ENCODE assay signal across 8 cellular contexts in genomic region chr12:82357845-82358199, GRCh38. TPM values are rescaled to one million over a fixed set of nuclear protein-coding genes. Genes with fewer than 3 reads are reported as not detected.
DNase-seq lines count a peak whose midpoint lies in the region; TF ChIP-seq lines count a peak whose summit lies in the region.

No MANE protein-coding gene starts in this region.

- H4K20me1 ChIP-seq in MM.1S (ENCODE audit: insufficient read depth, low read length), result no peaks in the 10 kb centered on the region
- H4K20me1 ChIP-seq in neural cell (ENCODE audit: insufficient read depth), result no peaks in the 10 kb centered on the region

- DNase-seq in CD14-positive monocyte (ENCODE audit: low spot score) (no peak), MM.1S (no peak), DMS79 treated with DMSO at 0.1 percent for 48 hours (lab: John Stamatoyannopoulos, UW) (no peak), NCI-H524 (lab: John Stamatoyannopoulos, UW) (no peak), NCI-H1436 treated with DMSO at 0.1 percent for 48 hours (lab: John Stamatoyannopoulos, UW) (no peak), DMS79 (lab: John Stamatoyannopoulos, UW) (no peak)

- H2AFZ ChIP-seq in MM.1S (ENCODE audit: low read length) (peak overlapping the region; percentile 93), neural cell (ENCODE audit: low read depth, low read length) (peak overlapping the region; percentile 67)

- TF ChIP-seq EP300 in neural cell (conservative IDR thresholded peaks at IDR 0.05; ENCODE audit: poor library complexity, severe bottlenecking), result no peak

- H3K27ac ChIP-seq in MM.1S (ENCODE audit: low read length) (peak overlapping the region; percentile 89; the same call in 1 of the 2 replicates), neural cell (ENCODE audit: low read length) (peak overlapping the region; percentile 97)

- H3K4me3 ChIP-seq in MM.1S (ENCODE audit: low read length) (peak overlapping the region; percentile 100), neural cell (ENCODE audit: low read length) (peak overlapping the region; percentile 79)

- H3K4me2 ChIP-seq in MM.1S (ENCODE audit: low read depth, low read length), result peak overlapping the region; percentile 98
- H3K4me2 ChIP-seq in neural cell (ENCODE audit: low read length), result peak overlapping the region; percentile 85

- H3K4me1 Mint-ChIP-seq in CD14-positive monocyte, result peaks cover 21% of the 10 kb centered on the region
- peaks cover 48% of the 10 kb centered on the region for H3K4me1 Mint-ChIP-seq in dendritic cell treated with granulocyte-macrophage colony-stimulating factor and Interleukin-4, amounts not matched to agents 40 ng/mL and 50 ng/mL, for 4 days (ENCODE audit: low read depth)

- peaks cover 15% of the 10 kb centered on the region for H3K36me3 ChIP-seq in MM.1S (replicated peaks; ENCODE audit: insufficient read depth, low read length)
- no peaks in the 10 kb centered on the region for H3K36me3 ChIP-seq in neural cell (ENCODE audit: insufficient read depth, low read length)

- H3K9me3 ChIP-seq in MM.1S (replicated peaks; ENCODE audit: insufficient read depth, low read length), result no peaks in the 10 kb centered on the region
- H3K9me3 ChIP-seq in neural cell (ENCODE audit: low read length), result no peaks in the 10 kb centered on the region

- TF ChIP-seq CTCF in CD14-positive monocyte (IDR thresholded peaks at IDR 0.05) (no peak), MM.1S (IDR thresholded peaks at IDR 0.05; ENCODE audit: low read length) (no peak), neural cell (IDR thresholded peaks at IDR 0.05; ENCODE audit: poor library complexity, severe bottlenecking) (no peak)

- H3K79me2 ChIP-seq in MM.1S (ENCODE audit: low read length) (peaks cover 46% of the 10 kb centered on the region), neural cell (replicated peaks; ENCODE audit: insufficient read depth, low read length) (peaks cover 34% of the 10 kb centered on the region)

- H3K27me3 ChIP-seq in MM.1S (replicated peaks; ENCODE audit: insufficient read depth, low read length) (no peaks in the 10 kb centered on the region), neural cell (ENCODE audit: insufficient read depth, low read depth, low read length) (no peaks in the 10 kb centered on the region)

- H3K4me1 ChIP-seq in MM.1S (ENCODE audit: low read length), result peaks cover 16% of the 10 kb centered on the region; the same call in 1 of the 2 replicates

- intact Hi-C loops in CD14-positive monocyte (cut with micrococcal nuclease), result loop anchor here in 1 of 2 donors (10.0 kb wide), 1 partner anchor 413 kb away; no protein-coding TSS in a partner anchor
- intact Hi-C loops in dendritic cell treated with granulocyte-macrophage colony-stimulating factor and Interleukin-4, amounts not matched to agents 40 ng/mL and 50 ng/mL, for 4 days (cut with micrococcal nuclease), result loop anchor here (5.0 to 10.0 kb wide), 2 partner anchors 329 to 403 kb away; partner anchors contain the start of gene TMTC2

- H3K36me3 Mint-ChIP-seq in CD14-positive monocyte, result peaks cover 43 to 51% of the 10 kb centered on the region in 2 donors
- peaks cover 79% of the 10 kb centered on the region for H3K36me3 Mint-ChIP-seq in dendritic cell treated with granulocyte-macrophage colony-stimulating factor and Interleukin-4, amounts not matched to agents 40 ng/mL and 50 ng/mL, for 4 days (ENCODE audit: low read depth)

- H3K9ac ChIP-seq in MM.1S (ENCODE audit: low read length), result peak overlapping the region; percentile 98
- peak overlapping the region; percentile 94 for H3K9ac ChIP-seq in neural cell (ENCODE audit: low read length)

- peaks cover 2 to 7% (median 3%) of the 10 kb centered on the region in 7 donors for H3K9me3 Mint-ChIP-seq in CD14-positive monocyte
- peaks cover 9% of the 10 kb centered on the region for H3K9me3 Mint-ChIP-seq in dendritic cell treated with granulocyte-macrophage colony-stimulating factor and Interleukin-4, amounts not matched to agents 40 ng/mL and 50 ng/mL, for 4 days

- TF ChIP-seq RAD21 in neural cell (conservative IDR thresholded peaks at IDR 0.05), result no peak

- H3F3A ChIP-seq in MM.1S (ENCODE audit: insufficient read depth, low read length) (no peaks in the 10 kb centered on the region), neural cell (ENCODE audit: insufficient read depth, low read length, poor library complexity, severe bottlenecking) (no peaks in the 10 kb centered on the region)

- peaks cover 0 to 4% (median 0%) of the 10 kb centered on the region in 3 donors for H3K27me3 Mint-ChIP-seq in CD14-positive monocyte (ENCODE audit: low read depth in 3 of 3)
- no peaks in the 10 kb centered on the region for H3K27me3 Mint-ChIP-seq in dendritic cell treated with granulocyte-macrophage colony-stimulating factor and Interleukin-4, amounts not matched to agents 40 ng/mL and 50 ng/mL, for 4 days

- H3K27ac Mint-ChIP-seq in CD14-positive monocyte, result peak overlapping the region; percentile 97 to 100 (median 100)
- peak overlapping the region; percentile 95 for H3K27ac Mint-ChIP-seq in dendritic cell treated with granulocyte-macrophage colony-stimulating factor and Interleukin-4, amounts not matched to agents 40 ng/mL and 50 ng/mL, for 4 days

- H3K9me2 ChIP-seq in MM.1S (replicated peaks; ENCODE audit: insufficient read depth, low read length) (no peaks in the 10 kb centered on the region), neural cell (ENCODE audit: insufficient read depth, low read length) (no peaks in the 10 kb centered on the region)

- H3K4me3 Mint-ChIP-seq in CD14-positive monocyte, result peak overlapping the region; percentile 97 to 100
- H3K4me3 Mint-ChIP-seq in dendritic cell treated with granulocyte-macrophage colony-stimulating factor and Interleukin-4, amounts not matched to agents 40 ng/mL and 50 ng/mL, for 4 days, result peak overlapping the region; percentile 91

TF ChIP-seq in neural cell, 6 proteins besides CTCF, POLR2A, EP300 and RAD21:
- TF ChIP-seq REST (IDR thresholded peaks at IDR 0.05; ENCODE audit: borderline replicate concordance) (no peak), EZH2 (IDR thresholded peaks at IDR 0.05; ENCODE audit: borderline replicate concordance, insufficient read depth, low read length, poor library complexity, severe bottlenecking) (no peak), POLR2AphosphoS5 (IDR thresholded peaks at IDR 0.05) (no peak), MXI1 (conservative IDR thresholded peaks at IDR 0.05; ENCODE audit: poor library complexity, severe bottlenecking) (no peak), SMC3 (conservative IDR thresholded peaks at IDR 0.05; ENCODE audit: poor library complexity) (no peak), TAF1 (IDR thresholded peaks at IDR 0.05; ENCODE audit: low read depth) (no peak)

RNA-seq across cellular contexts. Expression of gene CCDC59, which starts 0.4 kb away (rescaled TPM):
- polyA plus RNA-seq in CD14-positive monocyte, result 10 to 100 TPM; 55.3 to 70.9 TPM
- polyA plus RNA-seq in neural cell, result 64.5 and 64.6 TPM in 2 replicates
- 46.5 and 68.5 TPM in 2 replicates for polyA minus RNA-seq in neural cell

RNA-seq across cellular contexts. Expression of gene METTL25, which starts 0.5 kb away (rescaled TPM):
- polyA plus RNA-seq in CD14-positive monocyte (10 to 100 TPM in 1 of 2 donors, 1 to 10 TPM in 1; 8.1 to 12.2 TPM), neural cell (8.2 and 11.1 TPM in 2 replicates)
- 18.7 and 21.2 TPM in 2 replicates for polyA minus RNA-seq in neural cell
